ENCODE assay signal across 9 cellular contexts in the genomic region with DNA sequence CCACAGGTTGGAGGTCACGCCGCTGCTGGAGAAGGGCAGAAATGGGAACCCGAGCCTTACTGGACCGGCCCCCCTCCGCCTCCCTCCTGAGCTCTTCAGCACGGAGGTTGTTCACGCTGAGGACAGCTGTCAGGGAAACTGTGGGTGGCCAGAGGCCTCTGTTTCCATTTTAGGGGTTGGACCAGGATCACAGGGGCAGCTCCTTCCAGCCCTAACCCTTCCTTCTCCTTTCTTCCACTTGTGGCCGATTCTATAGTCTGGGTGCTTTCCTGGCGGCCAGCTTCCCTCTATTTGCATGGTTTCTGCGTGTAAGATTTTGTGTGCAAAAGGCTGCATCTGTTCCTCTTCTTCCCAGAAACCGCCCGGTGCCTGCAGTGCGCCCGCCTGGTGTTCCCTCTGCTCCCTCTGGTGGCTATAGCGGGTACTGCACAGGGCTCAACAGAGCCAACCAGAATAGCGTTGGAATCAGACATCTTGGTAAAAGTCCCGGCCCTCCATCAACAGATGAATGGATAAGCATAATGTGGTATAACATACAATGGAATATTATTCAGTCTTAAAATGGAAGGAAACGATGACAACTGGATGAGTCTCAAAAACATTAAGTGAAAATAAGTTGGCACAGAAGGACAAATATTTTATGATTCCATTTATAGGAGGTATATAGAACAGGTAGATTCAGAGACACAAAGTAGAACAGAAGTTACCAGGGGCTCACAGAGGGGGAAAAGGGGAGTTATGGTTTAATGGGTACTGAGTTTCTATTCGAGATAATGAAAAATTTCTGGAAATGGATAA. TPM values are rescaled to one million over a fixed set of nuclear protein-coding genes. Genes with fewer than 3 reads are reported as not detected.
DNase-seq lines count a peak whose midpoint lies in the region; ATAC-seq and TF ChIP-seq lines count a peak whose summit lies in the region.
"Had no signal": no experiment of that assay in that cellular context is flagged by ENCODE, and none has a peak within 500 bp of the region (broad histone marks: within the 10 kb centered on the region; RNA-seq: fewer than 3 reads in every experiment).

No MANE protein-coding gene starts in this region.

- H3K27ac ChIP-seq in PC-3 (ENCODE audit: low read length), result no peak overlapping the region
- H3K27ac ChIP-seq in esophagus muscularis mucosa (replicated peaks in 1 of 4), result peak overlapping the region in 1 of 4 donors; percentile 11

- peaks cover 4 to 7% (median 4%) of the 10 kb centered on the region in 4 donors for H3K4me1 Mint-ChIP-seq in naive thymus-derived CD8-positive, alpha-beta T cell
- peaks cover 8% of the 10 kb centered on the region for H3K4me1 Mint-ChIP-seq in stimulated activated effector memory CD8-positive, alpha-beta T cell treated with anti-CD3 and anti-CD28 coated beads, Interleukin-12 subunit alpha, Interleukin-12 subunit beta, amount 100 ng/mL, for 72 hours

- no peak overlapping the region for H3K9ac ChIP-seq in PC-3 (ENCODE audit: low read length)

- ATAC-seq in PC-3 (peak; percentile 98), GM18505 (IDR thresholded peaks at IDR 0.05; ENCODE audit: unreplicated experiment) (no peak)
- peak; percentile 90 to 91 for ATAC-seq in naive thymus-derived CD8-positive, alpha-beta T cell
- peak; percentile 78 for ATAC-seq in stimulated activated effector memory CD8-positive, alpha-beta T cell treated with anti-CD3 and anti-CD28 coated beads, Interleukin-12 subunit alpha, Interleukin-12 subunit beta, amount 100 ng/mL, for 72 hours

- TF ChIP-seq EP300 in esophagus muscularis mucosa (IDR thresholded peaks at IDR 0.05), result no peak

- peaks cover 5% of the 10 kb centered on the region; the same call in 1 of the 2 replicates for H3K27me3 ChIP-seq in PC-3 (ENCODE audit: low read length)
- H3K27me3 ChIP-seq in esophagus muscularis mucosa, result no peaks in the 10 kb centered on the region

- TF ChIP-seq POLR2A in esophagus muscularis mucosa (IDR thresholded peaks at IDR 0.05; ENCODE audit: low read depth) (no peak), GM18505 (IDR thresholded peaks at IDR 0.05; ENCODE audit: borderline replicate concordance, extremely low read depth, insufficient read depth, insufficient read length) (no peak)

- no peaks in the 10 kb centered on the region for H3K79me2 ChIP-seq in PC-3 (ENCODE audit: low read length)

- H3K4me2 ChIP-seq in PC-3 (ENCODE audit: low read length), result peak overlapping the region; percentile 22

- no peaks in the 10 kb centered on the region for H3K4me1 ChIP-seq in PC-3 (ENCODE audit: insufficient read depth, low read length)
- H3K4me1 ChIP-seq in esophagus muscularis mucosa, result peaks cover 4 to 9% (median 7%) of the 10 kb centered on the region in 4 donors

- CTCF ChIA-PET in PC-3 (lab: Charles Lee), result interaction anchor here (1.7 to 4.0 kb wide), 2 partner anchors 115 to 118 kb away, joined by 7 to 24 read pairs; no protein-coding TSS in a partner anchor

- no peaks in the 10 kb centered on the region for H4K20me1 ChIP-seq in PC-3 (ENCODE audit: low read length)

- POLR2A ChIA-PET in PC-3 (lab: Charles Lee; ENCODE audit: unreplicated experiment), result no interaction called here
- POLR2A ChIA-PET in naive thymus-derived CD8-positive, alpha-beta T cell (lab: Charles Lee), result interaction anchor here (0.6 to 1.1 kb wide), 2 partner anchors 118 to 127 kb away, joined by 3 to 4 read pairs; no protein-coding TSS in a partner anchor

- peak overlapping the region in 1 of 10 donors; percentile 56 for H3K27ac Mint-ChIP-seq in naive thymus-derived CD8-positive, alpha-beta T cell
- peak overlapping the region; percentile 40 for H3K27ac Mint-ChIP-seq in stimulated activated effector memory CD8-positive, alpha-beta T cell treated with anti-CD3 and anti-CD28 coated beads, Interleukin-12 subunit alpha, Interleukin-12 subunit beta, amount 100 ng/mL, for 72 hours

- H3K4me3 Mint-ChIP-seq in naive thymus-derived CD8-positive, alpha-beta T cell, result no peak overlapping the region
- peak overlapping the region; percentile 5 for H3K4me3 Mint-ChIP-seq in stimulated activated effector memory CD8-positive, alpha-beta T cell treated with anti-CD3 and anti-CD28 coated beads, Interleukin-12 subunit alpha, Interleukin-12 subunit beta, amount 100 ng/mL, for 72 hours

- H3K9me2 ChIP-seq in PC-3 (replicated peaks; ENCODE audit: low read length), result no peaks in the 10 kb centered on the region

- H3K36me3 ChIP-seq in PC-3 (ENCODE audit: low read depth, low read length) (no peaks in the 10 kb centered on the region), esophagus muscularis mucosa (no peaks in the 10 kb centered on the region)

- TF ChIP-seq CTCF in PC-3 (conservative IDR thresholded peaks at IDR 0.05; ENCODE audit: low read depth, low read length), result peak; percentile 100
- peak; percentile 100 for TF ChIP-seq CTCF in esophagus muscularis mucosa (IDR thresholded peaks at IDR 0.05)

- DNase-seq in EH (ENCODE audit: low read depth), result peak; percentile 74
- peak; percentile 57 for DNase-seq in HT1080 (ENCODE audit: low read depth)
- DNase-seq in PC-3, result peak; percentile 93
- DNase-seq in activated T-cell treated with anti-CD3 and anti-CD28 coated beads for 4 hours, result peak; percentile 88
- DNase-seq in esophagus muscularis mucosa (ENCODE audit: extremely low spot score), result peak; percentile 96
- DNase-seq in naive thymus-derived CD8-positive, alpha-beta T cell, result peak; percentile 60 to 89 (median 77)
- peak; percentile 82 to 92 for DNase-seq in stimulated activated effector memory CD8-positive, alpha-beta T cell treated with anti-CD3 and anti-CD28 coated beads, Interleukin-12 subunit alpha, Interleukin-12 subunit beta, amount 100 ng/mL, for 72 hours (ENCODE audit: low spot score in 2 of 2)

- H3K9me3 Mint-ChIP-seq in naive thymus-derived CD8-positive, alpha-beta T cell, result peaks cover 0 to 5% (median 0%) of the 10 kb centered on the region in 9 donors
- H3K9me3 Mint-ChIP-seq in stimulated activated effector memory CD8-positive, alpha-beta T cell treated with anti-CD3 and anti-CD28 coated beads, Interleukin-12 subunit alpha, Interleukin-12 subunit beta, amount 100 ng/mL, for 72 hours, result no peaks in the 10 kb centered on the region

- H3K27me3 Mint-ChIP-seq in naive thymus-derived CD8-positive, alpha-beta T cell, result peaks cover 15 to 37% (median 19%) of the 10 kb centered on the region in 5 donors

- H3K9me3 ChIP-seq in PC-3 (ENCODE audit: low read length) (no peaks in the 10 kb centered on the region), esophagus muscularis mucosa (no peaks in the 10 kb centered on the region)

- H3K36me3 Mint-ChIP-seq in naive thymus-derived CD8-positive, alpha-beta T cell, result no peaks in the 10 kb centered on the region
- no peaks in the 10 kb centered on the region for H3K36me3 Mint-ChIP-seq in stimulated activated effector memory CD8-positive, alpha-beta T cell treated with anti-CD3 and anti-CD28 coated beads, Interleukin-12 subunit alpha, Interleukin-12 subunit beta, amount 100 ng/mL, for 72 hours

- BruUV-seq in PC-3 (replicated peaks; lab: Mats Ljungman, UMichigan), result no TSS peak

- H3F3A ChIP-seq in PC-3 (ENCODE audit: low read length, unreplicated experiment), result no peaks in the 10 kb centered on the region

- WGBS in esophagus muscularis mucosa, result 13% methylated on average over 15 of the region's 19 CpGs

- H2AFZ ChIP-seq in PC-3 (ENCODE audit: low read length), result peak overlapping the region; percentile 65

- H3K4me3 ChIP-seq in PC-3 (ENCODE audit: low read length) (no peak overlapping the region), esophagus muscularis mucosa (peak overlapping the region in 2 of 4 donors; percentile 0 to 11)

- intact Hi-C loops in PC-3 (cut with micrococcal nuclease) (loop anchor here (1.0 kb wide), 1 partner anchor 118 kb away; no protein-coding TSS in a partner anchor), esophagus muscularis mucosa (cut with DNase I) (loop anchor here (1.0 kb wide), 1 partner anchor 118 kb away; no protein-coding TSS in a partner anchor)

RNA-seq across cellular contexts. Expression of a gene that starts 8.4 kb away (rescaled TPM):
- total RNA-seq in HT1080 (2014; rRNA removed; shearing (Covaris generic)), result not detected in 2 replicates
- polyA plus RNA-seq in HT1080 (2015; cell fraction: cytosol; rRNA removed), result not detected in 2 replicates
- not detected in 2 replicates for polyA plus RNA-seq in HT1080 (2015; cell fraction: nucleus; rRNA removed)
- total RNA-seq in PC-3 (2014; rRNA removed), result not detected in 2 replicates
- total RNA-seq in esophagus muscularis mucosa, result not detected
- not detected for total RNA-seq in naive thymus-derived CD8-positive, alpha-beta T cell
- not detected for polyA plus RNA-seq in naive thymus-derived CD8-positive, alpha-beta T cell
- total RNA-seq: mononuclear cell had no signal

RNA-seq across cellular contexts. Expression of a gene that starts 39.3 kb away (rescaled TPM):
- not detected in 2 replicates for total RNA-seq in HT1080 (2014; rRNA removed; shearing (Covaris generic))
- polyA plus RNA-seq in HT1080 (2015; cell fraction: cytosol; rRNA removed), result not detected in 2 replicates
- polyA plus RNA-seq in HT1080 (2015; cell fraction: nucleus; rRNA removed), result not detected in 2 replicates
- total RNA-seq in PC-3 (2014; rRNA removed) (not detected in 2 replicates), esophagus muscularis mucosa (not detected)
- total RNA-seq in naive thymus-derived CD8-positive, alpha-beta T cell, result not detected
- not detected for polyA plus RNA-seq in naive thymus-derived CD8-positive, alpha-beta T cell
- total RNA-seq: mononuclear cell had no signal
